ENCODE assay signal across 8 cellular contexts in genomic region chr17:68455756-68456528, GRCh38. TPM values are rescaled to one million over a fixed set of nuclear protein-coding genes. Genes with fewer than 3 reads are reported as not detected.
A peak's percentile ranks its signal among the peaks of the same experiment; 100 is the strongest.
DNase-seq lines count a peak whose midpoint lies in the region; ATAC-seq and TF ChIP-seq lines count a peak whose summit lies in the region.

No MANE protein-coding gene starts in this region.

- H3K36me3 Mint-ChIP-seq in effector memory CD8-positive, alpha-beta T cell (ENCODE audit: insufficient read depth): peaks cover 16% of the 10 kb centered on the region
- H3K36me3 Mint-ChIP-seq in naive B cell: no peaks in the 10 kb centered on the region

- H4K20me1 ChIP-seq in OCI-LY1 (ENCODE audit: insufficient read depth, low read length): no peaks in the 10 kb centered on the region

- no peaks in the 10 kb centered on the region for H3K79me2 ChIP-seq in OCI-LY1 (ENCODE audit: insufficient read depth, low read length)

- no peaks in the 10 kb centered on the region for H3K9me3 ChIP-seq in OCI-LY1 (ENCODE audit: low read length)

- in situ Hi-C loops in ACHN (cut with HindIII; ENCODE audit: low pct_ligation_motif_present, low pct_unique_long_range_greater_than_20kb, low sequenced_read_pairs): no loop called here

- H3K27ac ChIP-seq in OCI-LY1 (ENCODE audit: low read depth, low read length, poor library complexity, severe bottlenecking): peak overlapping the region; percentile 6

- no peaks in the 10 kb centered on the region for H3K27me3 ChIP-seq in OCI-LY1 (ENCODE audit: insufficient read depth, low read length)

- no peaks in the 10 kb centered on the region for H3K9me3 Mint-ChIP-seq in effector memory CD8-positive, alpha-beta T cell
- no peaks in the 10 kb centered on the region for H3K9me3 Mint-ChIP-seq in naive B cell

- peaks cover 4% of the 10 kb centered on the region; the same call in 1 of the 2 replicates for H3K36me3 ChIP-seq in OCI-LY1 (ENCODE audit: insufficient read depth, low read length)

- no peak for ATAC-seq in effector memory CD8-positive, alpha-beta T cell (replicated peaks)
- ATAC-seq in naive B cell (ENCODE audit: low read depth in 2 of 2) (no peak), HG02938 (IDR thresholded peaks at IDR 0.05; ENCODE audit: unreplicated experiment) (no peak)

- no peaks in the 10 kb centered on the region for H3F3A ChIP-seq in OCI-LY1 (ENCODE audit: insufficient read depth, low read length)

- peak overlapping the region; percentile 75 for H3K4me3 ChIP-seq in GM12864 (ENCODE audit: low read depth, low read length)
- peak overlapping the region; percentile 67 for H3K4me3 ChIP-seq in OCI-LY1 (ENCODE audit: low read depth, low read length, poor library complexity, severe bottlenecking)

- TF ChIP-seq CTCF in GM12864 (IDR thresholded peaks at IDR 0.05; ENCODE audit: low read depth, low read length, missing control alignments) (no peak), OCI-LY1 (IDR thresholded peaks at IDR 0.05; ENCODE audit: low read length) (no peak)

- H3K9me2 ChIP-seq in OCI-LY1 (ENCODE audit: low read depth, low read length): no peaks in the 10 kb centered on the region

- peak; percentile 67 for DNase-seq in ACHN
- DNase-seq in GM12864 (ENCODE audit: low read depth): no peak
- DNase-seq in effector memory CD8-positive, alpha-beta T cell: no peak
- DNase-seq in naive B cell: no peak
- DNase-seq in T-helper 9 cell: no peak
- DNase-seq in activated CD4-positive, alpha-beta T cell treated with anti-CD3 and anti-CD28 coated beads, Interleukin-2, amount 50 U/mL, for 48 hours: no peak

- no peak overlapping the region for H2AFZ ChIP-seq in OCI-LY1 (ENCODE audit: low read length)

- H3K27ac Mint-ChIP-seq in effector memory CD8-positive, alpha-beta T cell: peak overlapping the region; percentile 38 to 88
- H3K27ac Mint-ChIP-seq in naive B cell: peak overlapping the region in 3 of 6 donors; percentile 47 to 76 (median 63)

- H3K4me1 ChIP-seq in OCI-LY1 (ENCODE audit: insufficient read depth, low read length, severe bottlenecking): peaks cover 50% of the 10 kb centered on the region

- H3K9ac ChIP-seq in OCI-LY1 (ENCODE audit: low read length): peak overlapping the region; percentile 59

- H3K4me1 Mint-ChIP-seq in effector memory CD8-positive, alpha-beta T cell (ENCODE audit: low read depth in 2 of 2): peaks cover 36 to 41% of the 10 kb centered on the region in 2 donors
- H3K4me1 Mint-ChIP-seq in naive B cell: peaks cover 10 to 20% (median 15%) of the 10 kb centered on the region in 3 donors

- peak overlapping the region; percentile 89 to 90 for H3K4me3 Mint-ChIP-seq in effector memory CD8-positive, alpha-beta T cell
- H3K4me3 Mint-ChIP-seq in naive B cell: peak overlapping the region in 7 of 8 donors; percentile 26 to 92 (median 88)

- peak overlapping the region; percentile 69 for H3K4me2 ChIP-seq in OCI-LY1 (ENCODE audit: low read length)

- no peaks in the 10 kb centered on the region for H3K27me3 Mint-ChIP-seq in effector memory CD8-positive, alpha-beta T cell
- H3K27me3 Mint-ChIP-seq in naive B cell: no peaks in the 10 kb centered on the region

RNA-seq across cellular contexts. Expression of gene WIPI1, which starts 1.4 kb away (rescaled TPM):
- 1 to 10 TPM in 5 of 6 donors, not detected in 1; 1.4 to 4.6 (median 3.1) TPM for polyA plus RNA-seq in naive B cell (ENCODE audit: low read depth in 6 of 6)

RNA-seq across cellular contexts. Expression of gene PRKAR1A, which starts 56.3 kb away (rescaled TPM):
- polyA plus RNA-seq in naive B cell (ENCODE audit: low read depth in 6 of 6): 100 to 1,000 TPM; 183 to 245 (median 212) TPM
